In genomic region chr2:227504700-227505099, GRCh38 we compare ENCODE assay signal across 21 cellular contexts. TPM values are rescaled to one million over a fixed set of nuclear protein-coding genes. Genes with fewer than 3 reads are reported as not detected.
DNase-seq lines count a peak whose midpoint lies in the region; ATAC-seq and TF ChIP-seq lines count a peak whose summit lies in the region.
"Had no signal": no experiment of that assay in that cellular context is flagged by ENCODE, and none has a peak within 500 bp of the region (broad histone marks: within the 10 kb centered on the region; RNA-seq: fewer than 3 reads in every experiment).

No MANE protein-coding gene starts in this region.

- H3K27ac Mint-ChIP-seq in stimulated activated naive CD8-positive, alpha-beta T cell treated with anti-CD3 and anti-CD28 coated beads, Interleukin-15, Interleukin-2, amounts not matched to agents 100 ng/mL and 50 ng/mL, for 24 hours: peak overlapping the region; percentile 2
- H3K27ac Mint-ChIP-seq in brain (peak overlapping the region in 3 of 5 experiments; percentile 14 to 35 (median 34)), naive B cell (peak overlapping the region in 5 of 6 donors; percentile 68 to 91 (median 84))
- H3K27ac Mint-ChIP-seq: activated B cell treated with CpG ODN at 0.5 μM for 24 hours; activated CD8-positive, alpha-beta T cell treated with anti-CD3 and anti-CD28 coated beads for 36 hours had no signal

- no peak overlapping the region for H3K4me3 Mint-ChIP-seq in stimulated activated naive CD8-positive, alpha-beta T cell treated with anti-CD3 and anti-CD28 coated beads, Interleukin-15, Interleukin-2, amounts not matched to agents 100 ng/mL and 50 ng/mL, for 24 hours
- no peak overlapping the region for H3K4me3 Mint-ChIP-seq in brain
- peak overlapping the region in 3 of 8 donors; percentile 2 to 76 (median 20) for H3K4me3 Mint-ChIP-seq in naive B cell
- H3K4me3 Mint-ChIP-seq: activated B cell treated with CpG ODN at 0.5 μM for 24 hours; activated CD8-positive, alpha-beta T cell treated with anti-CD3 and anti-CD28 coated beads for 36 hours; H9; neural crest cell had no signal

- peaks cover 67% of the 10 kb centered on the region for H3K4me1 Mint-ChIP-seq in stimulated activated naive CD8-positive, alpha-beta T cell treated with anti-CD3 and anti-CD28 coated beads, Interleukin-15, Interleukin-2, amounts not matched to agents 100 ng/mL and 50 ng/mL, for 24 hours (ENCODE audit: low read depth)
- H3K4me1 Mint-ChIP-seq in brain (peaks cover 52% of the 10 kb centered on the region), naive B cell (peaks cover 58 to 86% (median 64%) of the 10 kb centered on the region in 3 donors)

- no peak for ATAC-seq in stimulated activated naive CD8-positive, alpha-beta T cell treated with anti-CD3 and anti-CD28 coated beads, Interleukin-15, Interleukin-2, amounts not matched to agents 100 U/mL and 50 U/mL, for 24 hours
- ATAC-seq in naive B cell (ENCODE audit: low read depth in 2 of 2) (no peak), GM18498 (IDR thresholded peaks at IDR 0.05; ENCODE audit: unreplicated experiment) (no peak)
- ATAC-seq: activated CD8-positive, alpha-beta T cell treated with anti-CD3 and anti-CD28 coated beads for 36 hours; activated T-cell treated with anti-CD3 and anti-CD28 coated beads, Interleukin-2, amount 50 U/mL, for 72 hours; esophagus mucosa; heart left ventricle had no signal

- no peaks in the 10 kb centered on the region for H3K9me3 Mint-ChIP-seq in stimulated activated naive CD8-positive, alpha-beta T cell treated with anti-CD3 and anti-CD28 coated beads, Interleukin-15, Interleukin-2, amounts not matched to agents 100 ng/mL and 50 ng/mL, for 24 hours
- H3K9me3 Mint-ChIP-seq in brain (peaks cover 0 to 2% (median 0%) of the 10 kb centered on the region in 5 experiments), naive B cell (peaks cover 0 to 2% (median 0%) of the 10 kb centered on the region in 7 donors)
- H3K9me3 Mint-ChIP-seq: activated B cell treated with CpG ODN at 0.5 μM for 24 hours; activated CD8-positive, alpha-beta T cell treated with anti-CD3 and anti-CD28 coated beads for 36 hours; activated T-cell treated with anti-CD3 and anti-CD28 coated beads, Interleukin-2, amount 50 U/mL, for 72 hours; H9 had no signal

- no peaks in the 10 kb centered on the region for H3K27me3 Mint-ChIP-seq in stimulated activated naive CD8-positive, alpha-beta T cell treated with anti-CD3 and anti-CD28 coated beads, Interleukin-15, Interleukin-2, amounts not matched to agents 100 ng/mL and 50 ng/mL, for 24 hours
- H3K27me3 Mint-ChIP-seq in brain: no peaks in the 10 kb centered on the region
- H3K27me3 Mint-ChIP-seq in naive B cell: no peaks in the 10 kb centered on the region
- H3K27me3 Mint-ChIP-seq: activated B cell treated with CpG ODN at 0.5 μM for 24 hours; activated CD8-positive, alpha-beta T cell treated with anti-CD3 and anti-CD28 coated beads for 36 hours had no signal

- no peak for DNase-seq in stimulated activated naive CD8-positive, alpha-beta T cell treated with anti-CD3 and anti-CD28 coated beads, Interleukin-15, Interleukin-2, amounts not matched to agents 100 U/mL and 50 U/mL, for 24 hours
- DNase-seq in naive B cell (no peak), inferior parietal cortex (ENCODE audit: extremely low spot score) (no peak), islet precursor cell (no peak), NCI-H1694 treated with DMSO at 0.1 percent for 48 hours (lab: John Stamatoyannopoulos, UW) (no peak)
- DNase-seq: activated B cell treated with CpG ODN at 0.5 μM for 24 hours; activated CD8-positive, alpha-beta T cell treated with anti-CD3 and anti-CD28 coated beads for 36 hours; activated T-cell treated with anti-CD3 and anti-CD28 coated beads, Interleukin-2, amount 50 U/mL, for 72 hours; H9; heart left ventricle; KG1; mammary epithelial cell; NCI-H2107; NCI-H69; SHP77 treated with DMSO at 0.1 percent for 48 hours; stimulated activated CD4-positive, alpha-beta T cell treated with anti-CD3 and anti-CD28 coated beads, Interleukin-12 subunit alpha, Interleukin-12 subunit beta, amount 100 ng/mL, for 4 hours had no signal

- peaks cover 51% of the 10 kb centered on the region for H3K36me3 Mint-ChIP-seq in stimulated activated naive CD8-positive, alpha-beta T cell treated with anti-CD3 and anti-CD28 coated beads, Interleukin-15, Interleukin-2, amounts not matched to agents 100 ng/mL and 50 ng/mL, for 24 hours (ENCODE audit: low read depth)
- H3K36me3 Mint-ChIP-seq in brain (peaks cover 75% of the 10 kb centered on the region), naive B cell (peaks cover 0 to 3% of the 10 kb centered on the region in 2 donors)

- no peak for TF ChIP-seq CTCF in brain (conservative IDR thresholded peaks at IDR 0.05)

RNA-seq across cellular contexts. Expression of gene AGFG1, which starts 32.7 kb away (rescaled TPM):
- 39.7 TPM for polyA plus RNA-seq in brain (ENCODE audit: insufficient read depth, low read depth, low replicate concordance)
- polyA plus RNA-seq in naive B cell (ENCODE audit: low read depth in 6 of 6): 10 to 100 TPM; 17.9 to 38.5 (median 26.6) TPM

Comparison
In these comparisons a context has a peak if more than half of its experiments do, and no peak if none do; other contexts are left out.
1. H3K27ac Mint-ChIP-seq: peak in every context shown above with its lines; median percentile 84 in naive B cell; 34 in brain; 2 in stimulated activated naive CD8-positive, alpha-beta T cell treated with anti-CD3 and anti-CD28 coated beads, Interleukin-15, Interleukin-2, amounts not matched to agents 100 ng/mL and 50 ng/mL, for 24 hours.